ENCODE assay signal across 10 cellular contexts in genomic region chr17:77377836-77378235, GRCh38.
DNase-seq lines count a peak whose midpoint lies in the region; ATAC-seq and TF ChIP-seq lines count a peak whose summit lies in the region.
"Had no signal": no experiment of that assay in that cellular context is flagged by ENCODE, and none has a peak within 500 bp of the region (broad histone marks: within the 10 kb centered on the region; RNA-seq: fewer than 3 reads in every experiment).

No MANE protein-coding gene starts in this region.

- H3K4ac ChIP-seq in neuronal stem cell (ENCODE audit: low read length): peak overlapping the region; percentile 44

- CTCF ChIA-PET in AG04450 (lab: Charles Lee): interaction anchor here (0.6 to 3.0 kb wide), 4 partner anchors 15 to 291 kb away, joined by 3 to 8 read pairs (median 5); no protein-coding TSS in a partner anchor

- H3K4me3 ChIP-seq in AG04450 (ENCODE audit: low read depth, low read length): peak overlapping the region; percentile 91
- no peak overlapping the region for H3K4me3 ChIP-seq in coronary artery
- no peak overlapping the region for H3K4me3 ChIP-seq in neuronal stem cell (ENCODE audit: low read length in 2 of 2)

- peaks cover 0 to 2% of the 10 kb centered on the region in 2 donors for H3K36me3 ChIP-seq in neuronal stem cell (replicated peaks in 1 of 2; ENCODE audit: control insufficient read depth in 2 of 2, insufficient read depth in 2 of 2, low read length in 2 of 2)

- H3K27me3 ChIP-seq in AG04450 (ENCODE audit: control insufficient read depth, insufficient read depth, low read length) (no peaks in the 10 kb centered on the region), neuronal stem cell (ENCODE audit: control insufficient read depth in 3 of 3, insufficient read depth in 3 of 3, low read depth in 1 of 3, low read length in 3 of 3) (no peaks in the 10 kb centered on the region)

- no peak overlapping the region for H3K18ac ChIP-seq in neuronal stem cell (ENCODE audit: low read length)

- H4K8ac ChIP-seq in neuronal stem cell (ENCODE audit: low read depth, low read length): no peak overlapping the region

- DNase-seq in AG04450 (ENCODE audit: low read depth, low spot score) (no peak), G401 (ENCODE audit: low spot score) (peak; percentile 41), coronary artery (ENCODE audit: low spot score) (no peak), neuronal stem cell (ENCODE audit: low spot score) (no peak), NCI-H1694 treated with DMSO at 0.1 percent for 48 hours (lab: John Stamatoyannopoulos, UW) (no peak), kidney glomerular epithelial cell (lab: John Stamatoyannopoulos, UW) (no peak)
- DNase-seq: effector CD8-positive, alpha-beta T cell; NCI-H526 treated with DMSO at 0.1 percent for 48 hours had no signal

- peaks cover 46 to 62% of the 10 kb centered on the region in 2 donors for H3K4me1 ChIP-seq in neuronal stem cell (ENCODE audit: control insufficient read depth in 2 of 2, insufficient read depth in 1 of 2, low read depth in 1 of 2, low read length in 2 of 2)

- H3K9ac ChIP-seq in neuronal stem cell (ENCODE audit: low read depth, low read length, poor library complexity): peak overlapping the region; percentile 2

- peaks cover 60% of the 10 kb centered on the region for H3K79me1 ChIP-seq in neuronal stem cell (ENCODE audit: low read depth, low read length)

- ATAC-seq in GM19397 (IDR thresholded peaks at IDR 0.05; ENCODE audit: unreplicated experiment) (no peak), HG03439 (IDR thresholded peaks at IDR 0.05; ENCODE audit: unreplicated experiment) (no peak)

- in situ Hi-C loops in G401 (cut with HindIII; ENCODE audit: low sequenced_read_pairs): no loop called here

- H3K27ac ChIP-seq in AG04450 (ENCODE audit: low read depth, low read length) (peak overlapping the region; percentile 91), coronary artery (peak overlapping the region; percentile 48 to 98), neuronal stem cell (replicated peaks; ENCODE audit: low read length) (no peak overlapping the region)

- H3K4me2 ChIP-seq in neuronal stem cell (ENCODE audit: insufficient read depth, low read length, poor library complexity, severe bottlenecking): no peak overlapping the region

- H4K91ac ChIP-seq in neuronal stem cell (ENCODE audit: low read depth, low read length, poor library complexity): peak overlapping the region; percentile 53

- H3K14ac ChIP-seq in neuronal stem cell (ENCODE audit: low read length): no peak overlapping the region

- WGBS in neuronal stem cell (ENCODE audit: extremely low coverage in 2 of 2, insufficient read length in 2 of 2, insufficient replicate concordance in 1 of 2), 2 donors: no CpG with 5 or more reads among the region's 7 CpGs

- peak overlapping the region; percentile 52 for H3K23ac ChIP-seq in neuronal stem cell (ENCODE audit: low read depth, low read length, poor library complexity)

- H2BK15ac ChIP-seq in neuronal stem cell (ENCODE audit: low read length): no peak overlapping the region

- H2BK120ac ChIP-seq in neuronal stem cell (ENCODE audit: low read depth, low read length): no peak overlapping the region

- TF ChIP-seq CTCF in AG04450 (IDR thresholded peaks at IDR 0.05; ENCODE audit: low read depth, low read length) (no peak), coronary artery (IDR thresholded peaks at IDR 0.05) (no peak)

- POLR2A ChIA-PET in AG04450 (lab: Yijun Ruan, JAX): interaction anchor here (0.6 to 1.6 kb wide), 7 partner anchors 14 to 52 kb away, joined by 3 to 10 read pairs (median 5); no protein-coding TSS in a partner anchor

- peak overlapping the region; percentile 40 for H2AK5ac ChIP-seq in neuronal stem cell (ENCODE audit: low read depth, low read length)

- H2BK5ac ChIP-seq in neuronal stem cell (ENCODE audit: low read length): peak overlapping the region; percentile 88

- no peak overlapping the region for H2BK12ac ChIP-seq in neuronal stem cell (ENCODE audit: low read length)

- H3K9me3 ChIP-seq in AG04450 (ENCODE audit: control insufficient read depth, insufficient read depth, low read length) (peaks cover 4% of the 10 kb centered on the region; the same call in 1 of the 2 replicates), neuronal stem cell (replicated peaks in 1 of 2; ENCODE audit: control insufficient read depth in 2 of 2, insufficient read depth in 1 of 2, low read depth in 1 of 2, low read length in 2 of 2) (no peaks in the 10 kb centered on the region)

- H2AFZ ChIP-seq in neuronal stem cell (ENCODE audit: low read length): no peak overlapping the region
